In genomic region chrX:52501362-52501761, GRCh38 we compare ENCODE assay signal across 6 cellular contexts. TPM values are rescaled to one million over a fixed set of nuclear protein-coding genes. Genes with fewer than 3 reads are reported as not detected.
"Had no signal": no experiment of that assay in that cellular context is flagged by ENCODE, and none has a peak within 500 bp of the region (broad histone marks: within the 10 kb centered on the region; RNA-seq: fewer than 3 reads in every experiment).

No MANE protein-coding gene starts in this region.

RNA-seq across cellular contexts. Expression of gene XAGE1A, which starts 5.8 kb away (rescaled TPM):
- total RNA-seq: GM23248, H1, H4, H7, H9, HFFc6 had no signal
- polyA plus RNA-seq: GM23248, H1 had no signal

RNA-seq across cellular contexts. Expression of gene XAGE1B, which starts 15.5 kb away (rescaled TPM):
- total RNA-seq: GM23248, H1, H4, H7, H9, HFFc6 had no signal
- polyA plus RNA-seq: GM23248, H1 had no signal
